ENCODE assay signal across 2 cellular contexts in genomic region chr3:162605651-162606204, GRCh38.
TF ChIP-seq lines count a peak whose summit lies in the region.

No MANE protein-coding gene starts in this region.

TF ChIP-seq in GM23338, 12 proteins besides CTCF, POLR2A, EP300 and RAD21:
- TF ChIP-seq ZNF462 (CRISPR knock-in tag; IDR thresholded peaks at IDR 0.05) (no peak), ZNF331 (CRISPR knock-in tag; IDR thresholded peaks at IDR 0.05; ENCODE audit: low read depth) (no peak), ZNF114 (CRISPR knock-in tag; IDR thresholded peaks at IDR 0.05) (no peak), CREB1 (CRISPR knock-in tag; IDR thresholded peaks at IDR 0.05; ENCODE audit: low read depth) (no peak)

TF ChIP-seq in H1, 55 proteins besides CTCF, POLR2A, EP300 and RAD21 (continued from another document):
- TF ChIP-seq CTBP2 (IDR thresholded peaks at IDR 0.05; ENCODE audit: borderline replicate concordance, insufficient read depth, insufficient read length, low read length) (no peak), FOSL1 (IDR thresholded peaks at IDR 0.05; ENCODE audit: insufficient read depth, low read depth, low read length) (no peak), BCL11A (IDR thresholded peaks at IDR 0.05; ENCODE audit: low read depth in 2 of 2, low read length in 2 of 2) (no peak), SIRT6 (IDR thresholded peaks at IDR 0.05; ENCODE audit: low read length) (no peak), GABPA (IDR thresholded peaks at IDR 0.05; ENCODE audit: borderline replicate concordance, insufficient read depth, low read length) (no peak), BRCA1 (IDR thresholded peaks at IDR 0.05; ENCODE audit: low read depth, low read length) (no peak), YY1 (IDR thresholded peaks at IDR 0.05; ENCODE audit: low read depth, low read length) (no peak), HDAC2 (IDR thresholded peaks at IDR 0.05; ENCODE audit: borderline replicate concordance in 1 of 2, low read depth in 2 of 2, low read length in 2 of 2) (no peak), MAFK (IDR thresholded peaks at IDR 0.05; ENCODE audit: low read depth, low read length) (no peak)
TF ChIP-seq in H1: peak in this region for 0.
